34 cellular contexts compared by ENCODE assay signal in the genomic region with DNA sequence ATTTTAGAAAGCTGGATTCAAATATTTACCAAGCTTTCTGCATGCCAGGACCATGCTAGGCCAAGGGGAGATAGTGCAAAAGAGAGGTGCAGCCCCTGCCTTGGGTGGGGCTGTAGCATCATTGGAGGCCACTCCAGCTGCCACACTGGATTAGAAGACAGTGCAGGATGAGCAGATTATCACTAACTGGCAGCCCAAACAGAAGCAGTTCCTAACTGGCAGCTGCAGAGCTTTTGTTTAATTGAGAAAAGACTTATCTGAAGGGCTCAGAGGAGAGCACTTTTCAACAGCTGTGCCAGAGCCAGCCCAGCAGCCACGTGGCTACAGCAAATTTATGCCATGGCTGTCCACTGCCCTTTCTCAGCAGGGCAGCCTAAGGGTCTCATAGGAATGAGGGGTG. TPM values are rescaled to one million over a fixed set of nuclear protein-coding genes. Genes with fewer than 3 reads are reported as not detected.
"Had no signal": no experiment of that assay in that cellular context is flagged by ENCODE, and none has a peak within 500 bp of the region (broad histone marks: within the 10 kb centered on the region; RNA-seq: fewer than 3 reads in every experiment).

No MANE protein-coding gene starts in this region.

- H3K36me3 ChIP-seq: ascending aorta, cardiac muscle cell, MG63 had no signal

- H3K36me3 Mint-ChIP-seq: activated naive CD4-positive, alpha-beta T cell treated with anti-CD3 and anti-CD28 coated beads, Interleukin-2, amount 50 U/mL, for 24 hours; activated naive CD8-positive, alpha-beta T cell treated with anti-CD3 and anti-CD28 coated beads, Interleukin-2, amount 10 ng/mL, durations not matched to agents 7 days and 5 days had no signal

- DNase-seq: activated CD4-positive, alpha-beta T cell treated with anti-CD3 and anti-CD28 coated beads for 36 hours; activated CD4-positive, alpha-beta T cell treated with anti-CD3 and anti-CD28 coated beads, Interleukin-2, amount 10 ng/mL, durations not matched to agents 7 days and 5 days; activated CD4-positive, alpha-beta T cell treated with anti-CD3 and anti-CD28 coated beads, Interleukin-2, amount 50 U/mL, for 48 hours; activated CD8-positive, alpha-beta T cell treated with anti-CD3 and anti-CD28 coated beads, Interleukin-2, amount 10 ng/mL, durations not matched to agents 7 days and 5 days; activated gamma-delta T cell; activated naive CD4-positive, alpha-beta T cell treated with Interleukin-2 at 50 U/mL for 16 hours; activated naive CD8-positive, alpha-beta T cell treated with anti-CD3 and anti-CD28 coated beads, Interleukin-2, amount 10 ng/mL, durations not matched to agents 7 days and 5 days; activated T-cell treated with anti-CD3 and anti-CD28 coated beads, Interleukin-2, amount 50 U/mL, for 24 hours; amygdala; Karpas-422; MG63; NCI-H1048; NCI-H1105 treated with DMSO at 0.1 percent for 48 hours; NCI-H1436; NCI-H1694 treated with DMSO at 0.1 percent for 48 hours; NCI-H2029; NCI-H345; NCI-H526 treated with DMSO at 0.1 percent for 48 hours; NCI-H774; PC-9; Right ventricle myocardium superior; SW 1271; T-helper 1 cell; T-helper 2 cell; T-helper 9 cell had no signal

- H3K4me3 ChIP-seq: ascending aorta, cardiac muscle cell, MG63, PC-9 had no signal

- H3K4me1 ChIP-seq: ascending aorta had no signal

- H3K9me3 ChIP-seq: ascending aorta, MG63 had no signal

- H3K4me1 Mint-ChIP-seq: activated CD4-positive, alpha-beta T cell treated with anti-CD3 and anti-CD28 coated beads for 36 hours; activated CD4-positive, alpha-beta T cell treated with anti-CD3 and anti-CD28 coated beads, Interleukin-2, amount 10 ng/mL, durations not matched to agents 7 days and 5 days; activated naive CD4-positive, alpha-beta T cell treated with anti-CD3 and anti-CD28 coated beads, Interleukin-2, amount 50 U/mL, for 24 hours; activated naive CD8-positive, alpha-beta T cell treated with anti-CD3 and anti-CD28 coated beads, Interleukin-2, amount 10 ng/mL, durations not matched to agents 7 days and 5 days; central memory CD8-positive, alpha-beta T cell had no signal

- H3K27me3 Mint-ChIP-seq: activated CD4-positive, alpha-beta T cell treated with anti-CD3 and anti-CD28 coated beads for 36 hours; activated CD4-positive, alpha-beta T cell treated with anti-CD3 and anti-CD28 coated beads, Interleukin-2, amount 10 ng/mL, durations not matched to agents 7 days and 5 days; activated naive CD4-positive, alpha-beta T cell treated with anti-CD3 and anti-CD28 coated beads, Interleukin-2, amount 50 U/mL, for 24 hours; activated T-cell treated with anti-CD3 and anti-CD28 coated beads, Interleukin-2, amount 50 U/mL, for 24 hours; central memory CD8-positive, alpha-beta T cell had no signal

- H3K27ac Mint-ChIP-seq: activated CD4-positive, alpha-beta T cell treated with anti-CD3 and anti-CD28 coated beads for 36 hours; activated CD4-positive, alpha-beta T cell treated with anti-CD3 and anti-CD28 coated beads, Interleukin-2, amount 10 ng/mL, durations not matched to agents 7 days and 5 days; activated CD8-positive, alpha-beta T cell treated with anti-CD3 and anti-CD28 coated beads, Interleukin-2, amount 10 ng/mL, durations not matched to agents 7 days and 5 days; activated naive CD4-positive, alpha-beta T cell treated with anti-CD3 and anti-CD28 coated beads, Interleukin-2, amount 50 U/mL, for 24 hours; activated naive CD8-positive, alpha-beta T cell treated with anti-CD3 and anti-CD28 coated beads, Interleukin-2, amount 10 ng/mL, durations not matched to agents 7 days and 5 days; activated T-cell treated with anti-CD3 and anti-CD28 coated beads, Interleukin-2, amount 50 U/mL, for 24 hours; activated T-helper 2 cell treated with anti-CD3 and anti-CD28 coated beads, Interferon-gamma antibody, Interleukin-2, Interleukin-4, amounts not matched to agents 10 μg/mL and 5 μg/mL and 100 μg/mL, durations not matched to agents 14 hours and 24 hours and 36 hours; WTC11 had no signal

- ATAC-seq: activated CD4-positive, alpha-beta T cell treated with anti-CD3 and anti-CD28 coated beads for 36 hours; activated CD4-positive, CD25-positive, alpha-beta regulatory T cell treated with anti-CD3 and anti-CD28 coated beads, Interleukin-2, amount 50 U/mL, for 24 hours; activated CD8-positive, alpha-beta T cell treated with anti-CD3 and anti-CD28 coated beads, Interleukin-2, amount 10 ng/mL, durations not matched to agents 7 days and 5 days; WTC11 had no signal

- H3K4me3 Mint-ChIP-seq: activated CD4-positive, alpha-beta T cell treated with anti-CD3 and anti-CD28 coated beads for 36 hours; activated CD4-positive, alpha-beta T cell treated with anti-CD3 and anti-CD28 coated beads, Interleukin-2, amount 10 ng/mL, durations not matched to agents 7 days and 5 days; activated CD8-positive, alpha-beta T cell treated with anti-CD3 and anti-CD28 coated beads, Interleukin-2, amount 10 ng/mL, durations not matched to agents 7 days and 5 days; activated naive CD4-positive, alpha-beta T cell treated with anti-CD3 and anti-CD28 coated beads, Interleukin-2, amount 50 U/mL, for 24 hours; activated naive CD8-positive, alpha-beta T cell treated with anti-CD3 and anti-CD28 coated beads, Interleukin-2, amount 10 ng/mL, durations not matched to agents 7 days and 5 days; activated T-cell treated with anti-CD3 and anti-CD28 coated beads, Interleukin-2, amount 50 U/mL, for 24 hours; central memory CD8-positive, alpha-beta T cell; WTC11 had no signal

- H3K9me3 Mint-ChIP-seq: activated CD4-positive, alpha-beta T cell treated with anti-CD3 and anti-CD28 coated beads, Interleukin-2, amount 10 ng/mL, durations not matched to agents 7 days and 5 days; activated naive CD4-positive, alpha-beta T cell treated with anti-CD3 and anti-CD28 coated beads, Interleukin-2, amount 50 U/mL, for 24 hours; activated naive CD8-positive, alpha-beta T cell treated with anti-CD3 and anti-CD28 coated beads, Interleukin-2, amount 10 ng/mL, durations not matched to agents 7 days and 5 days; activated T-cell treated with anti-CD3 and anti-CD28 coated beads, Interleukin-2, amount 50 U/mL, for 24 hours; activated T-helper 2 cell treated with anti-CD3 and anti-CD28 coated beads, Interferon-gamma antibody, Interleukin-2, Interleukin-4, amounts not matched to agents 10 μg/mL and 5 μg/mL and 100 μg/mL, durations not matched to agents 14 hours and 24 hours and 36 hours; central memory CD8-positive, alpha-beta T cell had no signal

- H3K27me3 ChIP-seq: ascending aorta, cardiac muscle cell, MG63 had no signal

RNA-seq across cellular contexts. Expression of a gene that starts 13.5 kb away (rescaled TPM):
- total RNA-seq: activated CD4-positive, alpha-beta T cell treated with anti-CD3 and anti-CD28 coated beads, Interleukin-2, amount 10 ng/mL, durations not matched to agents 7 days and 5 days; ascending aorta; chondrocyte had no signal

RNA-seq across cellular contexts. Expression of a gene that starts 16.5 kb away (rescaled TPM):
- total RNA-seq: OCI-LY7 had no signal
